9 cellular contexts compared by ENCODE assay signal in genomic region chr6:18823782-18824386, GRCh38.
DNase-seq lines count a peak whose midpoint lies in the region; ATAC-seq, FAIRE-seq and TF ChIP-seq lines count a peak whose summit lies in the region.
"Had no signal": no experiment of that assay in that cellular context is flagged by ENCODE, and none has a peak within 500 bp of the region (broad histone marks: within the 10 kb centered on the region; RNA-seq: fewer than 3 reads in every experiment).

No MANE protein-coding gene starts in this region.

- H3K36me3 ChIP-seq in psoas muscle (ENCODE audit: insufficient read depth in 1 of 2, low read depth in 1 of 2) = no peaks in the 10 kb centered on the region

- ATAC-seq in psoas muscle (no peak), GM18861 (IDR thresholded peaks at IDR 0.05; ENCODE audit: unreplicated experiment) (no peak)

- H3K27ac Mint-ChIP-seq in brain = no peak overlapping the region
- H3K27ac Mint-ChIP-seq: stimulated activated naive CD8-positive, alpha-beta T cell treated with anti-CD3 and anti-CD28 coated beads, Interleukin-15, Interleukin-2, amounts not matched to agents 100 ng/mL and 50 ng/mL, for 24 hours had no signal

- no peak for TF ChIP-seq POLR2A in GM12891 (IDR thresholded peaks at IDR 0.05; ENCODE audit: low read depth, low read length)

- H3K9me3 Mint-ChIP-seq in brain = peaks cover 14 to 28% (median 17%) of the 10 kb centered on the region in 5 experiments

- peaks cover 19% of the 10 kb centered on the region for H3K9me3 ChIP-seq in psoas muscle

- no peaks in the 10 kb centered on the region for H3K27me3 ChIP-seq in psoas muscle (ENCODE audit: insufficient read depth in 3 of 3, low read length in 2 of 3)

- H3K27me3 Mint-ChIP-seq in brain = peaks cover 4% of the 10 kb centered on the region
- H3K27me3 Mint-ChIP-seq: stimulated activated naive CD8-positive, alpha-beta T cell treated with anti-CD3 and anti-CD28 coated beads, Interleukin-15, Interleukin-2, amounts not matched to agents 100 ng/mL and 50 ng/mL, for 24 hours had no signal

- intact Hi-C loops in psoas muscle (cut with DNase I) = no loop called here

- no peak overlapping the region for H3K4me3 ChIP-seq in psoas muscle

- TF ChIP-seq CTCF in brain (conservative IDR thresholded peaks at IDR 0.05) = peak; percentile 32 to 76
- TF ChIP-seq CTCF in psoas muscle (IDR thresholded peaks at IDR 0.05) = peak; percentile 31

- H3K4me1 Mint-ChIP-seq in brain = peaks cover 2% of the 10 kb centered on the region

- no peak overlapping the region for H3K27ac ChIP-seq in psoas muscle

- peak; percentile 1 to 30 for DNase-seq in activated CD4-positive, alpha-beta T cell treated with anti-CD3 and anti-CD28 coated beads for 24 hours (ENCODE audit: low read depth in 2 of 2)
- no peak for DNase-seq in activated CD4-positive, alpha-beta T cell treated with anti-CD3 and anti-CD28 coated beads for 4 hours
- DNase-seq in NAMALWA (ENCODE audit: low spot score) = peak; percentile 65
- DNase-seq in psoas muscle = no peak
- DNase-seq in GM12891 (ENCODE audit: insufficient read length, low spot score) = no peak
- DNase-seq in NCI-H510A treated with DMSO at 0.1 percent for 48 hours (lab: John Stamatoyannopoulos, UW) = no peak

- 51 to 59% (median 54%) methylated on average over 5 of the region's 5 CpGs for WGBS in psoas muscle, 3 donors

- peaks cover 8% of the 10 kb centered on the region for H3K36me3 Mint-ChIP-seq in brain

- no peaks in the 10 kb centered on the region for H3K4me1 ChIP-seq in psoas muscle

- no peak for FAIRE-seq in GM12891 (lab: Jason Lieb, UNC)

- H3K4me3 Mint-ChIP-seq in brain = no peak overlapping the region
- H3K4me3 Mint-ChIP-seq: stimulated activated naive CD8-positive, alpha-beta T cell treated with anti-CD3 and anti-CD28 coated beads, Interleukin-15, Interleukin-2, amounts not matched to agents 100 ng/mL and 50 ng/mL, for 24 hours had no signal

TF ChIP-seq in GM12891, 5 proteins besides CTCF, POLR2A, EP300 and RAD21:
- TF ChIP-seq SPI1 (IDR thresholded peaks at IDR 0.05; ENCODE audit: low read depth, low read length) (no peak), PAX5 (IDR thresholded peaks at IDR 0.05; ENCODE audit: insufficient read depth, low read length, severe bottlenecking) (no peak), POU2F2 (IDR thresholded peaks at IDR 0.05; ENCODE audit: low read depth, low read length) (no peak), POLR2AphosphoS5 (IDR thresholded peaks at IDR 0.05; ENCODE audit: low read depth, low read length) (no peak), TAF1 (IDR thresholded peaks at IDR 0.05; ENCODE audit: low read depth, low read length) (no peak)

Comparison
In these comparisons a context has a peak if more than half of its experiments do, and no peak if none do; other contexts are left out.
1. DNase-seq: peak in activated CD4-positive, alpha-beta T cell treated with anti-CD3 and anti-CD28 coated beads for 24 hours (2 of 2) and NAMALWA (single experiment); none in activated CD4-positive, alpha-beta T cell treated with anti-CD3 and anti-CD28 coated beads for 4 hours (0 of 2), psoas muscle (0 of 2), GM12891 (single experiment) and NCI-H510A treated with DMSO at 0.1 percent for 48 hours (single experiment).